In the genomic region with DNA sequence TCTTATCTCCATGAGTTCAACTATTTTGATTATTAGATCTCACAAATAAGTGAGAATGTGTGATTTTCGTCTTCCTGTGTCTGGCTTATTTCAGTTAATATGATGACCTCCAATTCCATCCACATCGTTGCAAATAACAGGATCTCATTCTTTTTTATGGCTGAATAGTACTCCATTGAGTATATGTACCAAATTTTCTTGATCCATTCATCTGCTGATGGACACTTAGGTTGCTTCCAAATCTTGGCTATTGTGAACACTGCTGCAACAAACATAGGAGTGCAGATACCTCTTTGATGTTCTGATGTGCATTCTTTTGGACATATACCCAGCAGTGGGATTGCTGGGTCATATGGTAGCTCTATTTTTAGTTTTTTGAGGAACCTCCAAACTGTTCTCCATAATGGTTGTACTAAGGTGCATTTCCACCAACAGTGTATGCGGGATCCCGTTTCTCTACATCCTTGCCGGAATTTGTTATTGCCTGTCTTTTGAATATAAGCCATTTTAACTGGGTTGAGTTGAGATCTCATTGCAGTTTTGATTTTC, we compare ENCODE assay signal across 8 cellular contexts.
DNase-seq lines count a peak whose midpoint lies in the region; ATAC-seq, FAIRE-seq and TF ChIP-seq lines count a peak whose summit lies in the region.
"Not testable (repeated sequence)": the region's sequence is repeated elsewhere in the genome, so short reads cannot be mapped to it uniquely, and the experiment has no call there.

No MANE protein-coding gene starts in this region.

- not testable (repeated sequence) for H3K36me3 ChIP-seq in HCT116 (ENCODE audit: control insufficient read depth in 1 of 2, insufficient read depth in 2 of 2, low read length in 2 of 2); IMR-90 (ENCODE audit: control insufficient read depth, insufficient read depth, low read length); brain microvascular endothelial cell (replicated peaks)

- not testable (repeated sequence) for H3K79me2 ChIP-seq in HCT116 (ENCODE audit: insufficient read depth, low read length)

- peak overlapping the region; percentile 20 for H2AFZ ChIP-seq in HCT116 (ENCODE audit: low read depth, low read length, poor library complexity, severe bottlenecking)
- H2AFZ ChIP-seq in IMR-90 (replicated peaks; ENCODE audit: low read length, poor library complexity), result not testable (repeated sequence)

- H4K91ac ChIP-seq in IMR-90 (ENCODE audit: insufficient read depth, low read depth, low read length), result not testable (repeated sequence)

- POLR2A ChIA-PET in A549 (lab: Yijun Ruan, JAX); HCT116 (lab: Charles Lee); IMR-90 (lab: Charles Lee; ENCODE audit: unreplicated experiment): not testable (repeated sequence)
- POLR2A ChIA-PET in activated CD8-positive, alpha-beta T cell treated with anti-CD3 and anti-CD28 coated beads, Interleukin-2, amount 10 ng/mL, durations not matched to agents 7 days and 5 days (lab: Charles Lee), result interaction anchor here (3.4 kb wide), 1 partner anchor 10 kb away, joined by 39 read pairs; no protein-coding TSS in a partner anchor

- 81% methylated on average over 5 of the region's 5 CpGs for WGBS in A549 (ENCODE audit: missing lambda C conversion rate)
- no CpG with 5 or more reads among the region's 5 CpGs for WGBS in IMR-90 (ENCODE audit: extremely low coverage in 2 of 2, insufficient read length in 1 of 2), 2 experiments

- dilution Hi-C loops in IMR-90 (cut with HindIII; ENCODE audit: low sequenced_read_pairs, unreplicated experiment), result not testable (repeated sequence)

- H3K18ac ChIP-seq in IMR-90 (ENCODE audit: low read depth, low read length), result not testable (repeated sequence)

- H3K79me1 ChIP-seq in IMR-90 (ENCODE audit: low read depth in 1 of 2, low read length in 2 of 2), result not testable (repeated sequence)

- H3K27ac ChIP-seq in A549 (peak overlapping the region in 1 of 2 experiments; percentile 53; a peak in 2 of 6 replicates), HCT116 (ENCODE audit: low read depth, low read length) (peak overlapping the region; percentile 17; the same call in 1 of the 2 replicates), brain microvascular endothelial cell (peak overlapping the region; percentile 68)
- H3K27ac ChIP-seq in IMR-90 (ENCODE audit: insufficient read depth, low read length), result not testable (repeated sequence)

- not testable (repeated sequence) for H3K4me3 Mint-ChIP-seq in activated CD8-positive, alpha-beta T cell treated with anti-CD3 and anti-CD28 coated beads, Interleukin-2, amount 10 ng/mL, durations not matched to agents 7 days and 5 days; activated naive CD8-positive, alpha-beta T cell treated with anti-CD3 and anti-CD28 coated beads for 36 hours; stimulated activated naive CD8-positive, alpha-beta T cell treated with anti-CD3 and anti-CD28 coated beads, Interleukin-15, Interleukin-2, amounts not matched to agents 100 ng/mL and 50 ng/mL, for 24 hours

- not testable (repeated sequence) for TF ChIP-seq EP300 in A549 (IDR thresholded peaks at IDR 0.05)

- H3K4me2 ChIP-seq in A549; IMR-90 (ENCODE audit: low read depth, low read length): not testable (repeated sequence)
- H3K4me2 ChIP-seq in HCT116 (ENCODE audit: low read length), result peak overlapping the region; percentile 48; the same call in 1 of the 2 replicates

- not testable (repeated sequence) for BruUV-seq in HCT116 (replicated peaks; lab: Mats Ljungman, UMichigan); IMR-90 (replicated peaks; lab: Mats Ljungman, UMichigan)

- H4K5ac ChIP-seq in IMR-90 (ENCODE audit: low read depth, low read length), result not testable (repeated sequence)

- peaks cover 17% of the 10 kb centered on the region for H3K36me3 Mint-ChIP-seq in activated CD8-positive, alpha-beta T cell treated with anti-CD3 and anti-CD28 coated beads, Interleukin-2, amount 10 ng/mL, durations not matched to agents 7 days and 5 days (ENCODE audit: low read depth)
- not testable (repeated sequence) for H3K36me3 Mint-ChIP-seq in activated naive CD8-positive, alpha-beta T cell treated with anti-CD3 and anti-CD28 coated beads for 36 hours; stimulated activated naive CD8-positive, alpha-beta T cell treated with anti-CD3 and anti-CD28 coated beads, Interleukin-15, Interleukin-2, amounts not matched to agents 100 ng/mL and 50 ng/mL, for 24 hours (ENCODE audit: low read depth)

- not testable (repeated sequence) for H3K9me3 Mint-ChIP-seq in activated CD8-positive, alpha-beta T cell treated with anti-CD3 and anti-CD28 coated beads, Interleukin-2, amount 10 ng/mL, durations not matched to agents 7 days and 5 days (ENCODE audit: insufficient read depth); activated naive CD8-positive, alpha-beta T cell treated with anti-CD3 and anti-CD28 coated beads for 36 hours; stimulated activated naive CD8-positive, alpha-beta T cell treated with anti-CD3 and anti-CD28 coated beads, Interleukin-15, Interleukin-2, amounts not matched to agents 100 ng/mL and 50 ng/mL, for 24 hours

- H3K4ac ChIP-seq in IMR-90 (ENCODE audit: low read depth, low read length), result not testable (repeated sequence)

- not testable (repeated sequence) for H3K14ac ChIP-seq in IMR-90 (replicated peaks; ENCODE audit: low read depth, low read length)

- FAIRE-seq in A549 (lab: Jason Lieb, UNC); RCC 7860 (lab: Jason Lieb, UNC): not testable (repeated sequence)

- H3K9me3 ChIP-seq in A549; HCT116 (ENCODE audit: control insufficient read depth in 1 of 2, insufficient read depth in 1 of 2, low read depth in 1 of 2, low read length in 2 of 2); IMR-90 (ENCODE audit: control insufficient read depth, insufficient read depth, low read length): not testable (repeated sequence)

- not testable (repeated sequence) for DNase-seq in A549 (ENCODE audit: low read depth in 1 of 2, low spot score in 1 of 2); HCT116 (ENCODE audit: low read depth, low spot score); IMR-90; activated CD8-positive, alpha-beta T cell treated with anti-CD3 and anti-CD28 coated beads, Interleukin-2, amount 10 ng/mL, durations not matched to agents 7 days and 5 days; activated naive CD8-positive, alpha-beta T cell treated with anti-CD3 and anti-CD28 coated beads for 36 hours; brain microvascular endothelial cell
- DNase-seq in RCC 7860 (ENCODE audit: low spot score), result peak; percentile 5

- H3K4me1 ChIP-seq in A549 (peaks cover 20% of the 10 kb centered on the region; the same call in 2 of the 3 replicates), HCT116 (ENCODE audit: control insufficient read depth in 1 of 2, insufficient read depth in 2 of 2, low read length in 2 of 2) (peaks cover 11 to 28% of the 10 kb centered on the region in 2 experiments; a peak in 3 of 4 replicates)
- H3K4me1 ChIP-seq in IMR-90 (ENCODE audit: control insufficient read depth, insufficient read depth, low read length), result not testable (repeated sequence)

- H2AK9ac ChIP-seq in IMR-90 (replicated peaks; ENCODE audit: low read depth, low read length, poor library complexity), result not testable (repeated sequence)

- H3K9me2 ChIP-seq in HCT116 (ENCODE audit: insufficient read depth), result not testable (repeated sequence)

- ATAC-seq in A549; HCT116; IMR-90 (ENCODE audit: low read depth); activated CD8-positive, alpha-beta T cell treated with anti-CD3 and anti-CD28 coated beads, Interleukin-2, amount 10 ng/mL, durations not matched to agents 7 days and 5 days: not testable (repeated sequence)

- H3K27ac Mint-ChIP-seq in activated CD8-positive, alpha-beta T cell treated with anti-CD3 and anti-CD28 coated beads, Interleukin-2, amount 10 ng/mL, durations not matched to agents 7 days and 5 days, result peak overlapping the region; percentile 6
- peak overlapping the region; percentile 59 for H3K27ac Mint-ChIP-seq in activated naive CD8-positive, alpha-beta T cell treated with anti-CD3 and anti-CD28 coated beads for 36 hours
- peak overlapping the region; percentile 95 for H3K27ac Mint-ChIP-seq in stimulated activated naive CD8-positive, alpha-beta T cell treated with anti-CD3 and anti-CD28 coated beads, Interleukin-15, Interleukin-2, amounts not matched to agents 100 ng/mL and 50 ng/mL, for 24 hours

- not testable (repeated sequence) for H2AK5ac ChIP-seq in IMR-90 (ENCODE audit: low read depth, low read length)

- H3K9ac ChIP-seq in HCT116 (ENCODE audit: low read length); IMR-90 (ENCODE audit: low read depth, low read length): not testable (repeated sequence)

- H3K9me1 ChIP-seq in IMR-90 (ENCODE audit: insufficient read depth, low read length), result peaks cover 13% of the 10 kb centered on the region

- in situ Hi-C loops in IMR-90 (cut with MboI; ENCODE audit: low sequenced_read_pairs), result not testable (repeated sequence)
- in situ Hi-C loops in brain microvascular endothelial cell (cut with HindIII; ENCODE audit: low pct_ligation_motif_present, low sequenced_read_pairs), result loop anchor here (25.0 kb wide), 1 partner anchor 295 kb away; a partner anchor contains a TSS

- H4K20me1 ChIP-seq in HCT116 (ENCODE audit: insufficient read depth); IMR-90 (ENCODE audit: insufficient read depth, low read length): not testable (repeated sequence)

- H3K23ac ChIP-seq in IMR-90 (ENCODE audit: low read depth, low read length), result not testable (repeated sequence)

- not testable (repeated sequence) for TF ChIP-seq CTCF in A549 (IDR thresholded peaks at IDR 0.05); HCT116 (IDR thresholded peaks at IDR 0.05 in 2 of 3, conservative IDR thresholded peaks at IDR 0.05 in 1 of 3; ENCODE audit: borderline replicate concordance in 1 of 3, insufficient read depth in 1 of 3, low read depth in 2 of 3, low read length in 2 of 3); IMR-90 (conservative IDR thresholded peaks at IDR 0.05; ENCODE audit: low read depth, low read length); brain microvascular endothelial cell (IDR thresholded peaks at IDR 0.05; ENCODE audit: low read depth, low read length, missing control alignments)

- H3K56ac ChIP-seq in IMR-90 (ENCODE audit: extremely low read depth, insufficient read depth, low read length), result not testable (repeated sequence)

- peaks cover 79% of the 10 kb centered on the region for H3K4me1 Mint-ChIP-seq in activated CD8-positive, alpha-beta T cell treated with anti-CD3 and anti-CD28 coated beads, Interleukin-2, amount 10 ng/mL, durations not matched to agents 7 days and 5 days (ENCODE audit: low read depth)
- H3K4me1 Mint-ChIP-seq in activated naive CD8-positive, alpha-beta T cell treated with anti-CD3 and anti-CD28 coated beads for 36 hours, result peaks cover 71% of the 10 kb centered on the region
- H3K4me1 Mint-ChIP-seq in stimulated activated naive CD8-positive, alpha-beta T cell treated with anti-CD3 and anti-CD28 coated beads, Interleukin-15, Interleukin-2, amounts not matched to agents 100 ng/mL and 50 ng/mL, for 24 hours (ENCODE audit: low read depth), result peaks cover 87% of the 10 kb centered on the region

- not testable (repeated sequence) for H3K27me3 ChIP-seq in HCT116 (ENCODE audit: insufficient read depth, low read length); IMR-90 (ENCODE audit: control insufficient read depth, insufficient read depth, low read length); brain microvascular endothelial cell (replicated peaks)

- not testable (repeated sequence) for H2BK5ac ChIP-seq in IMR-90 (ENCODE audit: low read depth, low read length, poor library complexity, severe bottlenecking)

- not testable (repeated sequence) for H2BK120ac ChIP-seq in IMR-90 (ENCODE audit: low read depth, low read length)

- intact Hi-C loops in HCT116 (cut with micrococcal nuclease); IMR-90 (cut with micrococcal nuclease): not testable (repeated sequence)

- H3K27me3 Mint-ChIP-seq in activated CD8-positive, alpha-beta T cell treated with anti-CD3 and anti-CD28 coated beads, Interleukin-2, amount 10 ng/mL, durations not matched to agents 7 days and 5 days (ENCODE audit: low read depth); activated naive CD8-positive, alpha-beta T cell treated with anti-CD3 and anti-CD28 coated beads for 36 hours; stimulated activated naive CD8-positive, alpha-beta T cell treated with anti-CD3 and anti-CD28 coated beads, Interleukin-15, Interleukin-2, amounts not matched to agents 100 ng/mL and 50 ng/mL, for 24 hours: not testable (repeated sequence)

- not testable (repeated sequence) for H4K8ac ChIP-seq in IMR-90 (ENCODE audit: low read depth in 2 of 2, low read length in 2 of 2)

- TF ChIP-seq POLR2A in A549 (IDR thresholded peaks at IDR 0.05; ENCODE audit: low read length); HCT116 (IDR thresholded peaks at IDR 0.05; ENCODE audit: borderline replicate concordance, extremely low read depth, insufficient read depth, insufficient read length); IMR-90 (IDR thresholded peaks at IDR 0.05; ENCODE audit: low read depth, low read length): not testable (repeated sequence)

- not testable (repeated sequence) for H2BK15ac ChIP-seq in IMR-90 (ENCODE audit: low read depth, low read length)

- peak overlapping the region; percentile 30; the same call in 1 of the 2 replicates for H2BK20ac ChIP-seq in IMR-90 (ENCODE audit: low read depth, low read length)

- CTCF ChIA-PET in A549 (lab: Yijun Ruan, JAX), result interaction anchor here (1.1 to 4.4 kb wide), 3 partner anchors 10 to 33 kb away, joined by 4 to 20 read pairs (median 10); no protein-coding TSS in a partner anchor
- CTCF ChIA-PET in HCT116 (lab: Charles Lee); IMR-90 (lab: Yijun Ruan, JAX): not testable (repeated sequence)
- CTCF ChIA-PET in activated CD8-positive, alpha-beta T cell treated with anti-CD3 and anti-CD28 coated beads, Interleukin-2, amount 10 ng/mL, durations not matched to agents 7 days and 5 days (lab: Charles Lee), result interaction anchor here (0.8 to 3.3 kb wide), 4 partner anchors 12 to 287 kb away, joined by 3 to 27 read pairs (median 3); no protein-coding TSS in a partner anchor

- not testable (repeated sequence) for H3K4me3 ChIP-seq in A549; HCT116 (replicated peaks in 1 of 2; ENCODE audit: low read depth in 1 of 2, low read length in 2 of 2); IMR-90 (ENCODE audit: insufficient read depth, low read depth, low read length); brain microvascular endothelial cell (ENCODE audit: low read depth, low read length)

- not testable (repeated sequence) for TF ChIP-seq RAD21 in A549 (conservative IDR thresholded peaks at IDR 0.05 in 1 of 2, IDR thresholded peaks at IDR 0.05 in 1 of 2); HCT116 (IDR thresholded peaks at IDR 0.05; ENCODE audit: low read depth); IMR-90 (IDR thresholded peaks at IDR 0.05; ENCODE audit: low read length)

- RAD21 ChIA-PET in HCT116 (lab: Charles Lee; ENCODE audit: low non-redundant PET in 1 of 2, low total read pairs in 2 of 2, uncharacterized antibody in 2 of 2, unreplicated experiment in 2 of 2), result not testable (repeated sequence)

Comparison
In these comparisons a context has a peak if more than half of its experiments do, and no peak if none do; other contexts are left out.
1. H3K27ac Mint-ChIP-seq: peak in every context shown above with its lines; median percentile 95 in stimulated activated naive CD8-positive, alpha-beta T cell treated with anti-CD3 and anti-CD28 coated beads, Interleukin-15, Interleukin-2, amounts not matched to agents 100 ng/mL and 50 ng/mL, for 24 hours; 59 in activated naive CD8-positive, alpha-beta T cell treated with anti-CD3 and anti-CD28 coated beads for 36 hours; 6 in activated CD8-positive, alpha-beta T cell treated with anti-CD3 and anti-CD28 coated beads, Interleukin-2, amount 10 ng/mL, durations not matched to agents 7 days and 5 days.